Comparison of ENCODE assay signal across 8 cellular contexts in the genomic region with DNA sequence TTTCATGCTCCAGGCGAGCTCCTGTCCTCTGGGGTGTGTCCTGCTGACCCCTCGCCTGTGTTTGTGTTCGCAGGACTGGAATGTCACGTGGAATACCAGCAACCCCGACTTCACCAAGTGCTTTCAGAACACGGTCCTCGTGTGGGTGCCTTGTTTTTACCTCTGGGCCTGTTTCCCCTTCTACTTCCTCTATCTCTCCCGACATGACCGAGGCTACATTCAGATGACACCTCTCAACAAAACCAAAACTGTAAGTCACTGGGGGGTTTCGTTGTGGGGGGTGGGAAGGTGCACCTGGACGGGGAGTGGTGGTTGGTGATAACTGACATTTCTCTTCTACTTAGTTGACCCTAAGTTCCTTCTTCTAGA. TPM values are rescaled to one million over a fixed set of nuclear protein-coding genes. Genes with fewer than 3 reads are reported as not detected.
DNase-seq lines count a peak whose midpoint lies in the region; ATAC-seq and TF ChIP-seq lines count a peak whose summit lies in the region.

No MANE protein-coding gene starts in this region.

- DNase-seq in KG1 (lab: John Stamatoyannopoulos, UW) (peak; percentile 40), mucosa of descending colon (no peak), amygdala (lab: John Stamatoyannopoulos, UW) (no peak), iPS-NIHi11 (ENCODE audit: low spot score) (no peak), NCI-H2029 (lab: John Stamatoyannopoulos, UW) (no peak)
- DNase-seq in stimulated activated CD8-positive, alpha-beta memory T cell treated with anti-CD3 and anti-CD28 coated beads, Interleukin-4, amount 100 ng/mL, for 48 hours = no peak

- intact Hi-C loops in mucosa of descending colon (cut with DNase I, micrococcal nuclease) = no loop called here

- peak; percentile 57 for ATAC-seq in GM18505 (IDR thresholded peaks at IDR 0.05; ENCODE audit: unreplicated experiment)
- ATAC-seq in GM21619 (IDR thresholded peaks at IDR 0.05; ENCODE audit: unreplicated experiment) = peak; percentile 62
- ATAC-seq in mucosa of descending colon = peak; percentile 69

- no peaks in the 10 kb centered on the region for H3K9me3 ChIP-seq in mucosa of descending colon

- no peak overlapping the region for H3K4me3 ChIP-seq in mucosa of descending colon

- TF ChIP-seq CTCF in mucosa of descending colon (IDR thresholded peaks at IDR 0.05) = no peak

- no peaks in the 10 kb centered on the region for H3K4me1 ChIP-seq in mucosa of descending colon (ENCODE audit: low read depth)

- no peaks in the 10 kb centered on the region for H3K36me3 ChIP-seq in mucosa of descending colon (ENCODE audit: low read depth)

- TF ChIP-seq POLR2A in GM18505 (IDR thresholded peaks at IDR 0.05; ENCODE audit: borderline replicate concordance, extremely low read depth, insufficient read depth, insufficient read length) = peak; percentile 34

RNA-seq across cellular contexts. Expression of gene ABCC1, which starts 58.3 kb away (rescaled TPM):
- total RNA-seq in mucosa of descending colon = 10 to 100 TPM; 13.8 to 40.0 (median 25.5) TPM
